15 cellular contexts compared by ENCODE assay signal in the genomic region with DNA sequence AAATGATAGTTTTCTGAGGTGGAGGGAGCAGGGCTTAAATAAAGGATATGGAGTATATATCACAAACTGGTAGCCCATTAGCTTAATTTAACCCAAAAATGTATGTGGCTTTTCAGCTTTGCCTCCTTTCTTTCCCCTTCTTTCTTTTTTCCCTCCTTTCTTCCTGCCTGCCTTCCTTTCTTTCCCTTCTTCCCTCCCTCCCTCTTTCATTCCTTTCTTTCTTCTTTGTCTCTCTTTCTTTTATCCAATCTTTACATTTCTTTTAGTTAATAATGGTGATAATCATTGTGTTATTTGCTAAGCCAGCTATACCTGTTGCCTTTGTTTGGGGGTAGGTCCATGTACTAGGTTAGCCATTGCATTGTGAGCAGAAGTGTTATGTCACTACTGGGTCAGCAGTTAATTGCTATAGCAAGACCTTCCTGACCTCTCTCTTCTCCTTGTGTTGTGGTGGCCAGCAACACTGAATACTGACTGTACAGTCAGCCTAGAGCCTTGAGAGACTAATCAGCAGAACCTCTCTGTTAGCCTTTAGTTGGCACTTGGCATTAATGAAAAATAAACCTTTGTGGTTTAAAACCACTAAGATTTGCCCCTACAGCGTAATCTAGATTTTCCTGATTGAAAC. TPM values are rescaled to one million over a fixed set of nuclear protein-coding genes. Genes with fewer than 3 reads are reported as not detected.
DNase-seq lines count a peak whose midpoint lies in the region; ATAC-seq, FAIRE-seq and TF ChIP-seq lines count a peak whose summit lies in the region.
"Had no signal": no experiment of that assay in that cellular context is flagged by ENCODE, and none has a peak within 500 bp of the region (broad histone marks: within the 10 kb centered on the region; RNA-seq: fewer than 3 reads in every experiment).

No MANE protein-coding gene starts in this region.

- DNase-seq in HFFc6 (no peak), astrocyte of the hippocampus (ENCODE audit: low read depth, low spot score) (peak; percentile 26), left cardiac atrium (no peak), pancreas (no peak), SIG-M5 treated with dmso at 0.1 percent for 504 hours (lab: John Stamatoyannopoulos, UW; ENCODE audit: unreplicated experiment) (no peak), vagina (ENCODE audit: extremely low spot score in 2 of 2) (no peak)
- DNase-seq in stimulated activated naive CD4-positive, alpha-beta T cell (lab: John Stamatoyannopoulos, UW) = no peak
- DNase-seq: islet precursor cell, nucleus accumbens, SW 1271, tibial artery had no signal

- TF ChIP-seq POLR2A in vagina (IDR thresholded peaks at IDR 0.05) = no peak

- H3K4me3 ChIP-seq in pancreas = no peak overlapping the region
- no peak overlapping the region for H3K4me3 ChIP-seq in vagina
- H3K4me3 ChIP-seq: tibial artery had no signal

- H3K4me1 Mint-ChIP-seq in HFFc6 (ENCODE audit: low read depth) = peaks cover 54% of the 10 kb centered on the region

- FAIRE-seq in pancreas (lab: Jason Lieb, UNC) = no peak

- H3K27ac ChIP-seq in pancreas (peak overlapping the region; percentile 4 to 63 (median 14)), vagina (no peak overlapping the region)
- H3K27ac ChIP-seq: epithelial cell of prostate, VCaP had no signal

- no peaks in the 10 kb centered on the region for H3K27me3 Mint-ChIP-seq in HFFc6 (ENCODE audit: insufficient read depth)
- H3K27me3 Mint-ChIP-seq: activated T-helper 17 cell treated with anti-CD3 and anti-CD28 coated beads, Interleukin-2, amount 50 U/mL, for 72 hours had no signal

- no peaks in the 10 kb centered on the region for H3K9me3 Mint-ChIP-seq in HFFc6
- H3K9me3 Mint-ChIP-seq: activated T-helper 17 cell treated with anti-CD3 and anti-CD28 coated beads, Interleukin-2, amount 50 U/mL, for 72 hours had no signal

- peak overlapping the region; percentile 58; the same call in 1 of the 2 replicates for H3K4me3 Mint-ChIP-seq in HFFc6
- H3K4me3 Mint-ChIP-seq: activated T-helper 17 cell treated with anti-CD3 and anti-CD28 coated beads, Interleukin-2, amount 50 U/mL, for 72 hours had no signal

- H3K36me3 Mint-ChIP-seq in HFFc6 (ENCODE audit: low read depth) = peaks cover 61% of the 10 kb centered on the region

- intact Hi-C loops in left cardiac atrium (cut with DNase I) (loop anchor here in 1 of 2 donors (2.0 to 10.0 kb wide), 2 partner anchors 128 to 462 kb away; a partner anchor contains a TSS), pancreas (cut with DNase I) (no loop called here), vagina (cut with DNase I) (loop anchor here (10.0 kb wide), 1 partner anchor 48 kb away; no protein-coding TSS in a partner anchor)

- ATAC-seq in left cardiac atrium (peak; percentile 46 to 69), pancreas (peak; percentile 22 to 37 (median 30))
- ATAC-seq: activated T-helper 17 cell treated with anti-CD3 and anti-CD28 coated beads, Interleukin-2, amount 50 U/mL, for 72 hours; Panc1 had no signal

- no peaks in the 10 kb centered on the region for H3K9me3 ChIP-seq in pancreas
- no peaks in the 10 kb centered on the region for H3K9me3 ChIP-seq in vagina
- H3K9me3 ChIP-seq: tibial artery had no signal

- no peak for TF ChIP-seq CTCF in HFFc6 (IDR thresholded peaks at IDR 0.05)
- TF ChIP-seq CTCF in pancreas (IDR thresholded peaks at IDR 0.05) = no peak
- TF ChIP-seq CTCF in vagina (IDR thresholded peaks at IDR 0.05) = no peak

- H3K27me3 ChIP-seq in pancreas (no peaks in the 10 kb centered on the region), vagina (no peaks in the 10 kb centered on the region)
- H3K27me3 ChIP-seq: tibial artery had no signal

- 67 to 68% methylated on average over 1 of the region's 1 CpG for WGBS in pancreas, 2 donors

- H3K36me3 ChIP-seq in pancreas = peaks cover 0 to 22% (median 0%) of the 10 kb centered on the region in 3 donors
- peaks cover 0 to 24% of the 10 kb centered on the region in 2 donors for H3K36me3 ChIP-seq in vagina

- H3K27ac Mint-ChIP-seq in HFFc6 = peak overlapping the region; percentile 68
- H3K27ac Mint-ChIP-seq: activated T-helper 17 cell treated with anti-CD3 and anti-CD28 coated beads, Interleukin-2, amount 50 U/mL, for 72 hours had no signal

- peaks cover 7 to 47% (median 31%) of the 10 kb centered on the region in 3 donors for H3K4me1 ChIP-seq in pancreas
- H3K4me1 ChIP-seq in vagina = peaks cover 55% of the 10 kb centered on the region

RNA-seq across cellular contexts. Expression of a gene that starts 5.1 kb away (rescaled TPM):
- total RNA-seq in HFFc6 (2021; fragmentation: NEBNext Ultra II Directional; extraction: Animal tissue kit (Norgen Biotek cat#: 25700)) = 10 to 100 TPM; 13.7 to 18.5 (median 16.3) TPM
- total RNA-seq in left cardiac atrium (1 to 10 TPM; 7.0 to 8.3 TPM), pancreas (10 to 100 TPM in 1 of 6 donors, 1 to 10 TPM in 5; 4.5 to 12.2 (median 6.0) TPM), vagina (11.3 TPM)
- 10 to 100 TPM in 1 of 2 donors, 1 to 10 TPM in 1; 8.6 to 17.3 TPM for polyA plus RNA-seq in pancreas
